ENCODE assay signal across 8 cellular contexts in the genomic region with DNA sequence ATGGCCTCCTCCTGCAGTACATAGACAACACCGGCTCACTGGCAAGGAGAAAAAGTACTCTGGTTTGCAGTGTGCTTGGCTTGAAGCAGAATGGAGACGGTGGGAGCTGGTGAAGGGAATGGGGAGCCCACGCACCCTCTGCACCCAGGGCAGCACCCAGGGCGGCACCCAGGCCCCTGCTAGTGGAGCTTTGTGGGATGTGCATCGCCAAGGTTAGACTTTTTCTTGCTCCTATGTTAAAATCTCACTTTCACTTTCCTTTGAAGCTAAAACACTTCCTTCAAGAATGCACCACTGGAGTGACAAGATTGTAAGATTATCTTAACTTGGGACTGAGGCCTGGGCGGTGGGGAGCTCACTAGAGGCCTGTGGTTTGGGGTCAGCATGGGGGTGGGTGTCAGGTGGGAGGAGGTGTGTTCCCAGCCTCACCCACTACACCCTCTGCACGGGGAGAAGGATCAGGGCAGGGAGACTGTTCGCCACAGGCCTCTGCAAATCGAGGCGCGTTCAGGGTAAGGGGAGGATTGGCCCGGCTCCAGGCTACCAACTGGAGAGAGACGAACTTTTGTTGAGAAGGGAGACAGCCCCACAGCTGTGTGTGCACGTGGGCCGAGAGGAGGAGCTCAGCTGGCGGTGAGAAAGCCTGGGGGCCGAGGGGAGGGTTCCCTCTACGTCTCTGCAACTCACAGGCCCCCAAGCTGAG.
DNase-seq lines count a peak whose midpoint lies in the region; ATAC-seq and TF ChIP-seq lines count a peak whose summit lies in the region.

No MANE protein-coding gene starts in this region.

- peak; percentile 18; the same call in 1 of the 2 replicates for TF ChIP-seq CTCF in GM12875 (IDR thresholded peaks at IDR 0.05; ENCODE audit: borderline replicate concordance, insufficient read depth, low read depth, low read length)
- TF ChIP-seq CTCF in choroid plexus epithelial cell (conservative IDR thresholded peaks at IDR 0.05; ENCODE audit: low read depth, low read length) = peak; percentile 4

- no peaks in the 10 kb centered on the region for H3K36me3 Mint-ChIP-seq in T-helper 1 cell treated with Interleukin-12 subunit alpha and Interleukin-12 subunit beta and Interleukin-4 antibody, amounts not matched to agents 30 μg/mL and 1 μg/mL, for 36 hours (ENCODE audit: low read depth)

- H3K27ac Mint-ChIP-seq in T-helper 1 cell treated with Interleukin-12 subunit alpha and Interleukin-12 subunit beta and Interleukin-4 antibody, amounts not matched to agents 30 μg/mL and 1 μg/mL, for 36 hours = peak overlapping the region; percentile 86

- DNase-seq in choroid plexus epithelial cell (ENCODE audit: low read depth) = peak; percentile 43
- DNase-seq in stimulated activated CD8-positive, alpha-beta memory T cell treated with anti-CD3 and anti-CD28 coated beads, Interleukin-12 subunit alpha, Interleukin-12 subunit beta, amount 100 ng/mL, for 4 hours (ENCODE audit: low read depth) = peak; percentile 3
- DNase-seq in SHP77 treated with DMSO at 0.1 percent for 48 hours (lab: John Stamatoyannopoulos, UW) = no peak
- DNase-seq in LoVo (ENCODE audit: low spot score) = no peak
- DNase-seq in NCI-H1436 treated with DMSO at 0.1 percent for 48 hours (lab: John Stamatoyannopoulos, UW) = no peak

- peak; percentile 77 for ATAC-seq in HG02678 (IDR thresholded peaks at IDR 0.05; ENCODE audit: unreplicated experiment)

- peaks cover 22% of the 10 kb centered on the region for H3K4me1 Mint-ChIP-seq in T-helper 1 cell treated with Interleukin-12 subunit alpha and Interleukin-12 subunit beta and Interleukin-4 antibody, amounts not matched to agents 30 μg/mL and 1 μg/mL, for 36 hours (ENCODE audit: low read depth)

- peaks cover 4% of the 10 kb centered on the region for H3K27me3 Mint-ChIP-seq in T-helper 1 cell treated with Interleukin-12 subunit alpha and Interleukin-12 subunit beta and Interleukin-4 antibody, amounts not matched to agents 30 μg/mL and 1 μg/mL, for 36 hours (ENCODE audit: low read depth)

- no peaks in the 10 kb centered on the region for H3K9me3 Mint-ChIP-seq in T-helper 1 cell treated with Interleukin-12 subunit alpha and Interleukin-12 subunit beta and Interleukin-4 antibody, amounts not matched to agents 30 μg/mL and 1 μg/mL, for 36 hours

- H3K4me3 ChIP-seq in GM12875 (ENCODE audit: low read depth, low read length) (no peak overlapping the region), choroid plexus epithelial cell (ENCODE audit: low read depth, low read length) (no peak overlapping the region)

- peak overlapping the region; percentile 84 for H3K4me3 Mint-ChIP-seq in T-helper 1 cell treated with Interleukin-12 subunit alpha and Interleukin-12 subunit beta and Interleukin-4 antibody, amounts not matched to agents 30 μg/mL and 1 μg/mL, for 36 hours

Comparison
In these comparisons a context has a peak if more than half of its experiments do, and no peak if none do; other contexts are left out.
1. DNase-seq: peak in choroid plexus epithelial cell (single experiment) and stimulated activated CD8-positive, alpha-beta memory T cell treated with anti-CD3 and anti-CD28 coated beads, Interleukin-12 subunit alpha, Interleukin-12 subunit beta, amount 100 ng/mL, for 4 hours (single experiment); none in SHP77 treated with DMSO at 0.1 percent for 48 hours (single experiment), LoVo (single experiment) and NCI-H1436 treated with DMSO at 0.1 percent for 48 hours (single experiment).